Comparison of ENCODE assay signal across 17 cellular contexts in genomic region chr4:87912164-87913004, GRCh38.
DNase-seq lines count a peak whose midpoint lies in the region; FAIRE-seq and TF ChIP-seq lines count a peak whose summit lies in the region.
"Had no signal": no experiment of that assay in that cellular context is flagged by ENCODE, and none has a peak within 500 bp of the region (broad histone marks: within the 10 kb centered on the region; RNA-seq: fewer than 3 reads in every experiment).

No MANE protein-coding gene starts in this region.

- no peaks in the 10 kb centered on the region for H3K36me3 Mint-ChIP-seq in astrocyte (ENCODE audit: low read depth, unreplicated experiment)
- no peaks in the 10 kb centered on the region for H3K36me3 Mint-ChIP-seq in activated T-helper 2 cell treated with anti-CD3 and anti-CD28 coated beads, Interferon-gamma antibody, Interleukin-2, Interleukin-4, amounts not matched to agents 10 μg/mL and 5 μg/mL and 100 μg/mL, durations not matched to agents 14 hours and 24 hours and 36 hours (ENCODE audit: low read depth)
- H3K36me3 Mint-ChIP-seq: natural killer cell treated with Interleukin-12 subunit alpha and Interleukin-12 subunit beta and Interleukin-15 and Interleukin-18, amount 100 ng/mL, for 72 hours had no signal

- no peak overlapping the region for H3K4me3 ChIP-seq in astrocyte (ENCODE audit: insufficient read depth, low read depth, low read length)
- H3K4me3 ChIP-seq in left ventricle myocardium inferior = no peak overlapping the region

- H3K27ac ChIP-seq in astrocyte (ENCODE audit: low read depth, low read length) (no peak overlapping the region), temporal lobe (ENCODE audit: low read depth, low read length) (peak overlapping the region; percentile 28), left ventricle myocardium inferior (replicated peaks) (no peak overlapping the region)

- H3K4me1 Mint-ChIP-seq in astrocyte (ENCODE audit: low read depth, unreplicated experiment) = peaks cover 33% of the 10 kb centered on the region
- no peaks in the 10 kb centered on the region for H3K4me1 Mint-ChIP-seq in activated T-helper 2 cell treated with anti-CD3 and anti-CD28 coated beads, Interferon-gamma antibody, Interleukin-2, Interleukin-4, amounts not matched to agents 10 μg/mL and 5 μg/mL and 100 μg/mL, durations not matched to agents 14 hours and 24 hours and 36 hours (ENCODE audit: low read depth)

- TF ChIP-seq CTCF in astrocyte (IDR thresholded peaks at IDR 0.05; ENCODE audit: insufficient read depth, low read depth, low read length) (no peak), left ventricle myocardium inferior (IDR thresholded peaks at IDR 0.05; ENCODE audit: borderline replicate concordance) (no peak)

- H3K9me3 Mint-ChIP-seq in astrocyte (ENCODE audit: unreplicated experiment) = no peaks in the 10 kb centered on the region
- H3K9me3 Mint-ChIP-seq in activated T-helper 2 cell treated with anti-CD3 and anti-CD28 coated beads, Interferon-gamma antibody, Interleukin-2, Interleukin-4, amounts not matched to agents 10 μg/mL and 5 μg/mL and 100 μg/mL, durations not matched to agents 14 hours and 24 hours and 36 hours = no peaks in the 10 kb centered on the region
- H3K9me3 Mint-ChIP-seq: natural killer cell treated with Interleukin-12 subunit alpha and Interleukin-12 subunit beta and Interleukin-15 and Interleukin-18, amount 100 ng/mL, for 72 hours had no signal

- H2AFZ ChIP-seq in astrocyte (ENCODE audit: low read depth, low read length) = no peak overlapping the region

- H3K27me3 ChIP-seq in astrocyte (ENCODE audit: insufficient read depth, low read length) = no peaks in the 10 kb centered on the region
- no peaks in the 10 kb centered on the region for H3K27me3 ChIP-seq in left ventricle myocardium inferior (ENCODE audit: low read depth)

- peak overlapping the region; percentile 42 for H3K27ac Mint-ChIP-seq in astrocyte (ENCODE audit: unreplicated experiment)
- no peak overlapping the region for H3K27ac Mint-ChIP-seq in activated T-helper 2 cell treated with anti-CD3 and anti-CD28 coated beads, Interferon-gamma antibody, Interleukin-2, Interleukin-4, amounts not matched to agents 10 μg/mL and 5 μg/mL and 100 μg/mL, durations not matched to agents 14 hours and 24 hours and 36 hours
- H3K27ac Mint-ChIP-seq: natural killer cell treated with Interleukin-12 subunit alpha and Interleukin-12 subunit beta and Interleukin-15 and Interleukin-18, amount 100 ng/mL, for 72 hours had no signal

- H3K4me1 ChIP-seq in astrocyte (ENCODE audit: insufficient read depth, low read length) (no peaks in the 10 kb centered on the region), left ventricle myocardium inferior (peaks cover 25% of the 10 kb centered on the region)

- intact Hi-C loops in left ventricle myocardium inferior (cut with micrococcal nuclease) = no loop called here
- intact Hi-C loops in activated T-helper 2 cell treated with anti-CD3 and anti-CD28 coated beads, Interferon-gamma antibody, Interleukin-2, Interleukin-4, amounts not matched to agents 10 μg/mL and 5 μg/mL and 100 μg/mL, durations not matched to agents 14 hours and 24 hours and 36 hours (cut with micrococcal nuclease) = no loop called here

- H3K36me3 ChIP-seq in astrocyte (ENCODE audit: insufficient read depth, low read length) = no peaks in the 10 kb centered on the region
- H3K36me3 ChIP-seq in left ventricle myocardium inferior = no peaks in the 10 kb centered on the region

- no peak for FAIRE-seq in astrocyte (lab: Jason Lieb, UNC)
- FAIRE-seq: urothelium cell line had no signal

- peak; percentile 7 for DNase-seq in NOMO-1 treated with DMSO at 0.1 percent for 48 hours (lab: John Stamatoyannopoulos, UW; ENCODE audit: unreplicated experiment)
- no peak for DNase-seq in NOMO-1 treated with dmso at 0.1 percent for 144 hours (lab: John Stamatoyannopoulos, UW; ENCODE audit: unreplicated experiment)
- no peak for DNase-seq in astrocyte (ENCODE audit: low read depth)
- peak; percentile 2 to 4 for DNase-seq in lung microvascular endothelial cell (ENCODE audit: low read depth in 2 of 2)
- DNase-seq in left ventricle myocardium inferior = no peak
- no peak for DNase-seq in activated T-helper 2 cell treated with anti-CD3 and anti-CD28 coated beads, Interferon-gamma antibody, Interleukin-2, Interleukin-4, amounts not matched to agents 10 μg/mL and 5 μg/mL and 100 μg/mL, durations not matched to agents 14 hours and 24 hours and 36 hours (ENCODE audit: low spot score)
- no peak for DNase-seq in ureter (ENCODE audit: low spot score)
- DNase-seq: 8988T; activated CD4-positive, alpha-beta T cell treated with anti-CD3 and anti-CD28 coated beads, Interleukin-2, amount 50 U/mL, for 1 hour; activated T-cell treated with anti-CD3 and anti-CD28 coated beads, Interleukin-2, amount 50 U/mL, for 48 hours; COR-L47; GDM1; NCI-H2171 treated with DMSO at 0.1 percent for 48 hours; stimulated activated CD4-positive, alpha-beta T cell treated with anti-CD3 and anti-CD28 coated beads, Interleukin-4, amount 100 ng/mL, for 4 hours had no signal

- no peaks in the 10 kb centered on the region for H3K79me2 ChIP-seq in astrocyte (ENCODE audit: insufficient read depth, low read length)

- H3K27me3 Mint-ChIP-seq in astrocyte (ENCODE audit: low read depth, unreplicated experiment) = no peaks in the 10 kb centered on the region
- H3K27me3 Mint-ChIP-seq in activated T-helper 2 cell treated with anti-CD3 and anti-CD28 coated beads, Interferon-gamma antibody, Interleukin-2, Interleukin-4, amounts not matched to agents 10 μg/mL and 5 μg/mL and 100 μg/mL, durations not matched to agents 14 hours and 24 hours and 36 hours (ENCODE audit: low read depth) = peaks cover 6% of the 10 kb centered on the region

- no peak overlapping the region for H3K4me2 ChIP-seq in astrocyte (ENCODE audit: low read length)

- H4K20me1 ChIP-seq in astrocyte (ENCODE audit: insufficient read depth, low read length) = no peaks in the 10 kb centered on the region

- no peak overlapping the region for H3K4me3 Mint-ChIP-seq in astrocyte (ENCODE audit: unreplicated experiment)
- H3K4me3 Mint-ChIP-seq in activated T-helper 2 cell treated with anti-CD3 and anti-CD28 coated beads, Interferon-gamma antibody, Interleukin-2, Interleukin-4, amounts not matched to agents 10 μg/mL and 5 μg/mL and 100 μg/mL, durations not matched to agents 14 hours and 24 hours and 36 hours (ENCODE audit: low read depth) = no peak overlapping the region
- H3K4me3 Mint-ChIP-seq: natural killer cell treated with Interleukin-12 subunit alpha and Interleukin-12 subunit beta and Interleukin-15 and Interleukin-18, amount 100 ng/mL, for 72 hours had no signal

- no peak overlapping the region for H3K9ac ChIP-seq in astrocyte (ENCODE audit: low read length)

- H3K9me3 ChIP-seq in astrocyte (ENCODE audit: insufficient read depth, low read depth, low read length) (no peaks in the 10 kb centered on the region), left ventricle myocardium inferior (replicated peaks) (no peaks in the 10 kb centered on the region)

Comparison
In these comparisons a context has a peak if more than half of its experiments do, and no peak if none do; other contexts are left out.
1. DNase-seq: peak in NOMO-1 treated with DMSO at 0.1 percent for 48 hours (single experiment) and lung microvascular endothelial cell (2 of 2); none in NOMO-1 treated with dmso at 0.1 percent for 144 hours (single experiment), astrocyte (single experiment), left ventricle myocardium inferior (single experiment), activated T-helper 2 cell treated with anti-CD3 and anti-CD28 coated beads, Interferon-gamma antibody, Interleukin-2, Interleukin-4, amounts not matched to agents 10 μg/mL and 5 μg/mL and 100 μg/mL, durations not matched to agents 14 hours and 24 hours and 36 hours (single experiment) and ureter (single experiment).